Comparison of ENCODE assay signal across 2 cellular contexts in the genomic region with DNA sequence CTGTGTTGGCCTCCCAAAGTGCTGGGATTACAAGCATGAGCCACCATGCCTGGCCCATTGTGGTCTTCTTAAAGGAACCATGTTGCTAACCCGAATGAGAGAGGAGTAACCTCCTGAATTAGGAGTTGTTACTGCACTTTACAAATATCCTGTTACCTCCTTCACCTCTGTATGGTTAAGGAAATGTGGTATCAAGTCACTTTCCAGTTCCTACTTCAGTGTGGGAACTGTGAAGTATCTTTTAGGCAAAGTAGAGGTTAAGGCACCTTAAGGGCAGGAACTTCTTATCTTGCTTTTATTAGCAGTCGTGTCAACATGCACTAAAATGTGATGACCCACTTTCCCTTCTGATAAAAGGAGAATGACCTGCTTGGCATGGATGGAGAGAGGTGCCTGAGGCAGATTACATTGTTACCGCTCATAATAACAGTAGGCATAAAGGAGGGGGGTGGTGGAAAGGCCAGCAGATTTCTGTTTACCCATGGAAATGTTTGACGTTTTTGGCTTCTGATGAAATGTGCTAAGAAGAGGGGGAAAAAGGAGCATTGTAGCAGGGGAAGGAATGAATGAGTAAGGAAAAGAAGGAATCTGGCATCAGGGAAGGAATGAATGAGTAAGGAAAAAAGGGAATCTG.
TF ChIP-seq lines count a peak whose summit lies in the region.

No MANE protein-coding gene starts in this region.

TF ChIP-seq in A549, 52 proteins besides CTCF, POLR2A, EP300 and RAD21 (continued from another document):
- TF ChIP-seq CHD4 (IDR thresholded peaks at IDR 0.05; ENCODE audit: borderline replicate concordance) = no peak
- no peak for TF ChIP-seq NPAS2 (CRISPR knock-in tag; IDR thresholded peaks at IDR 0.05; ENCODE audit: borderline replicate concordance)
- TF ChIP-seq JUN (IDR thresholded peaks at IDR 0.05) = peak; percentile 80 to 91; a peak in 4 of 5 replicates
- no peak for TF ChIP-seq CBX8 (IDR thresholded peaks at IDR 0.05)
- TF ChIP-seq CHD2 (IDR thresholded peaks at IDR 0.05; ENCODE audit: low read length, partially characterized antibody) = no peak
- no peak for TF ChIP-seq FOSL2 (IDR thresholded peaks at IDR 0.05)
- peak; percentile 77 for TF ChIP-seq FOSL2 (CRISPR knock-in tag; IDR thresholded peaks at IDR 0.05)
- TF ChIP-seq, protein P1, sequence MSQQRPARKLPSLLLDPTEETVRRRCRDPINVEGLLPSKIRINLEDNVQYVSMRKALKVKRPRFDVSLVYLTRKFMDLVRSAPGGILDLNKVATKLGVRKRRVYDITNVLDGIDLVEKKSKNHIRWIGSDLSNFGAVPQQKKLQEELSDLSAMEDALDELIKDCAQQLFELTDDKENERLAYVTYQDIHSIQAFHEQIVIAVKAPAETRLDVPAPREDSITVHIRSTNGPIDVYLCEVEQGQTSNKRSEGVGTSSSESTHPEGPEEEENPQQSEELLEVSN (IDR thresholded peaks at IDR 0.05; ENCODE audit: borderline replicate concordance, low read depth) = no peak
- no peak for TF ChIP-seq RCOR1 (IDR thresholded peaks at IDR 0.05; ENCODE audit: low read depth, low read length)
- TF ChIP-seq HOXA7 (CRISPR knock-in tag; IDR thresholded peaks at IDR 0.05) = no peak
- no peak for TF ChIP-seq ZSCAN20 (CRISPR knock-in tag; IDR thresholded peaks at IDR 0.05)
- no peak for TF ChIP-seq RARB (CRISPR knock-in tag; IDR thresholded peaks at IDR 0.05)
- TF ChIP-seq GATA3 (IDR thresholded peaks at IDR 0.05; ENCODE audit: borderline replicate concordance) = peak; percentile 98
- peak; percentile 39 to 73; a peak in 3 of 4 replicates for TF ChIP-seq CEBPB (IDR thresholded peaks at IDR 0.05)
- TF ChIP-seq TP53 (CRISPR knock-in tag; IDR thresholded peaks at IDR 0.05) = no peak
- TF ChIP-seq, protein P2, sequence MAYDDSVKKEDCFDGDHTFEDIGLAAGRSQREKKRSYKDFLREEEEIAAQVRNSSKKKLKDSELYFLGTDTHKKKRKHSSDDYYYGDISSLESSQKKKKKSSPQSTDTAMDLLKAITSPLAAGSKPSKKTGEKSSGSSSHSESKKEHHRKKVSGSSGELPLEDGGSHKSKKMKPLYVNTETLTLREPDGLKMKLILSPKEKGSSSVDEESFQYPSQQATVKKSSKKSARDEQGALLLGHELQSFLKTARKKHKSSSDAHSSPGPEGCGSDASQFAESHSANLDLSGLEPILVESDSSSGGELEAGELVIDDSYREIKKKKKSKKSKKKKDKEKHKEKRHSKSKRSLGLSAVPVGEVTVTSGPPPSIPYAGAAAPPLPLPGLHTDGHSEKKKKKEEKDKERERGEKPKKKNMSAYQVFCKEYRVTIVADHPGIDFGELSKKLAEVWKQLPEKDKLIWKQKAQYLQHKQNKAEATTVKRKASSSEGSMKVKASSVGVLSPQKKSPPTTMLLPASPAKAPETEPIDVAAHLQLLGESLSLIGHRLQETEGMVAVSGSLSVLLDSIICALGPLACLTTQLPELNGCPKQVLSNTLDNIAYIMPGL (CRISPR knock-in tag; IDR thresholded peaks at IDR 0.05; ENCODE audit: borderline replicate concordance) = no peak

TF ChIP-seq in GM23338, 12 proteins besides CTCF, POLR2A, EP300 and RAD21 (continued from another document):
- TF ChIP-seq, protein P3, sequence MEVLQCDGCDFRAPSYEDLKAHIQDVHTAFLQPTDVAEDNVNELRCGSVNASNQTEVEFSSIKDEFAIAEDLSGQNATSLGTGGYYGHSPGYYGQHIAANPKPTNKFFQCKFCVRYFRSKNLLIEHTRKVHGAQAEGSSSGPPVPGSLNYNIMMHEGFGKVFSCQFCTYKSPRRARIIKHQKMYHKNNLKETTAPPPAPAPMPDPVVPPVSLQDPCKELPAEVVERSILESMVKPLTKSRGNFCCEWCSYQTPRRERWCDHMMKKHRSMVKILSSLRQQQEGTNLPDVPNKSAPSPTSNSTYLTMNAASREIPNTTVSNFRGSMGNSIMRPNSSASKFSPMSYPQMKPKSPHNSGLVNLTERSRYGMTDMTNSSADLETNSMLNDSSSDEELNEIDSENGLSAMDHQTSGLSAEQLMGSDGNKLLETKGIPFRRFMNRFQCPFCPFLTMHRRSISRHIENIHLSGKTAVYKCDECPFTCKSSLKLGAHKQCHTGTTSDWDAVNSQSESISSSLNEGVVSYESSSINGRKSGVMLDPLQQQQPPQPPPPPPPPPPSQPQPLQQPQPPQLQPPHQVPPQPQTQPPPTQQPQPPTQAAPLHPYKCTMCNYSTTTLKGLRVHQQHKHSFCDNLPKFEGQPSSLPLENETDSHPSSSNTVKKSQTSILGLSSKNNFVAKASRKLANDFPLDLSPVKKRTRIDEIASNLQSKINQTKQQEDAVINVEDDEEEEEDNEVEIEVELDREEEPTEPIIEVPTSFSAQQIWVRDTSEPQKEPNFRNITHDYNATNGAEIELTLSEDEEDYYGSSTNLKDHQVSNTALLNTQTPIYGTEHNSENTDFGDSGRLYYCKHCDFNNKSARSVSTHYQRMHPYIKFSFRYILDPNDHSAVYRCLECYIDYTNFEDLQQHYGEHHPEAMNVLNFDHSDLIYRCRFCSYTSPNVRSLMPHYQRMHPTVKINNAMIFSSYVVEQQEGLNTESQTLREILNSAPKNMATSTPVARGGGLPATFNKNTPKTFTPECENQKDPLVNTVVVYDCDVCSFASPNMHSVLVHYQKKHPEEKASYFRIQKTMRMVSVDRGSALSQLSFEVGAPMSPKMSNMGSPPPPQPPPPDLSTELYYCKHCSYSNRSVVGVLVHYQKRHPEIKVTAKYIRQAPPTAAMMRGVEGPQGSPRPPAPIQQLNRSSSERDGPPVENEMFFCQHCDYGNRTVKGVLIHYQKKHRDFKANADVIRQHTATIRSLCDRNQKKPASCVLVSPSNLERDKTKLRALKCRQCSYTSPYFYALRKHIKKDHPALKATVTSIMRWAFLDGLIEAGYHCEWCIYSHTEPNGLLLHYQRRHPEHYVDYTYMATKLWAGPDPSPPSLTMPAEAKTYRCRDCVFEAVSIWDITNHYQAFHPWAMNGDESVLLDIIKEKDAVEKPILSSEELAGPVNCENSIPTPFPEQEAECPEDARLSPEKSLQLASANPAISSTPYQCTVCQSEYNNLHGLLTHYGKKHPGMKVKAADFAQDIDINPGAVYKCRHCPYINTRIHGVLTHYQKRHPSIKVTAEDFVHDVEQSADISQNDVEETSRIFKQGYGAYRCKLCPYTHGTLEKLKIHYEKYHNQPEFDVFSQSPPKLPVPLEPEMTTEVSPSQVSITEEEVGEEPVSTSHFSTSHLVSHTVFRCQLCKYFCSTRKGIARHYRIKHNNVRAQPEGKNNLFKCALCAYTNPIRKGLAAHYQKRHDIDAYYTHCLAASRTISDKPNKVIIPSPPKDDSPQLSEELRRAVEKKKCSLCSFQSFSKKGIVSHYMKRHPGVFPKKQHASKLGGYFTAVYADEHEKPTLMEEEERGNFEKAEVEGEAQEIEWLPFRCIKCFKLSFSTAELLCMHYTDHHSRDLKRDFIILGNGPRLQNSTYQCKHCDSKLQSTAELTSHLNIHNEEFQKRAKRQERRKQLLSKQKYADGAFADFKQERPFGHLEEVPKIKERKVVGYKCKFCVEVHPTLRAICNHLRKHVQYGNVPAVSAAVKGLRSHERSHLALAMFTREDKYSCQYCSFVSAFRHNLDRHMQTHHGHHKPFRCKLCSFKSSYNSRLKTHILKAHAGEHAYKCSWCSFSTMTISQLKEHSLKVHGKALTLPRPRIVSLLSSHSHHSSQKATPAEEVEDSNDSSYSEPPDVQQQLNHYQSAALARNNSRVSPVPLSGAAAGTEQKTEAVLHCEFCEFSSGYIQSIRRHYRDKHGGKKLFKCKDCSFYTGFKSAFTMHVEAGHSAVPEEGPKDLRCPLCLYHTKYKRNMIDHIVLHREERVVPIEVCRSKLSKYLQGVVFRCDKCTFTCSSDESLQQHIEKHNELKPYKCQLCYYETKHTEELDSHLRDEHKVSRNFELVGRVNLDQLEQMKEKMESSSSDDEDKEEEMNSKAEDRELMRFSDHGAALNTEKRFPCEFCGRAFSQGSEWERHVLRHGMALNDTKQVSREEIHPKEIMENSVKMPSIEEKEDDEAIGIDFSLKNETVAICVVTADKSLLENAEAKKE (CRISPR knock-in tag; IDR thresholded peaks at IDR 0.05) = no peak
- no peak for TF ChIP-seq ZNF114 (CRISPR knock-in tag; IDR thresholded peaks at IDR 0.05)
- TF ChIP-seq JUNB (IDR thresholded peaks at IDR 0.05; ENCODE audit: unreplicated experiment) = no peak
- no peak for TF ChIP-seq STAT1 (IDR thresholded peaks at IDR 0.05; ENCODE audit: unreplicated experiment)
